ENCODE assay signal across 28 cellular contexts in genomic region chr11:61737131-61737530, GRCh38. TPM values are rescaled to one million over a fixed set of nuclear protein-coding genes. Genes with fewer than 3 reads are reported as not detected.
DNase-seq lines count a peak whose midpoint lies in the region; ATAC-seq and TF ChIP-seq lines count a peak whose summit lies in the region.
"Had no signal": no experiment of that assay in that cellular context is flagged by ENCODE, and none has a peak within 500 bp of the region (broad histone marks: within the 10 kb centered on the region; RNA-seq: fewer than 3 reads in every experiment).

No MANE protein-coding gene starts in this region.

- H3K27ac ChIP-seq in breast epithelium = no peak overlapping the region
- H3K27ac ChIP-seq in Karpas-422 (ENCODE audit: low read length) = no peak overlapping the region
- no peak overlapping the region for H3K27ac ChIP-seq in coronary artery
- H3K27ac ChIP-seq in heart left ventricle = no peak overlapping the region
- H3K27ac ChIP-seq: BLaER1 treated with 17β-estradiol and CSF1 and Interleukin-3, amounts not matched to agents 10 nM and 100 nM; GM23248; HL-60; pancreas; PC-9; upper lobe of right lung had no signal

- no peak for TF ChIP-seq POLR2A in breast epithelium (IDR thresholded peaks at IDR 0.05)
- TF ChIP-seq POLR2A in heart left ventricle (IDR thresholded peaks at IDR 0.05) = no peak

- no peaks in the 10 kb centered on the region for H3K9me2 ChIP-seq in Karpas-422 (replicated peaks; ENCODE audit: insufficient read depth, low read length)

- H3K27me3 ChIP-seq in breast epithelium (no peaks in the 10 kb centered on the region), Karpas-422 (ENCODE audit: low read length) (no peaks in the 10 kb centered on the region), heart left ventricle (no peaks in the 10 kb centered on the region)
- H3K27me3 ChIP-seq: BLaER1 treated with 17β-estradiol and CSF1 and Interleukin-3, amounts not matched to agents 10 nM and 100 nM; pancreas; upper lobe of right lung had no signal

- DNase-seq in MCF 10A (ENCODE audit: unreplicated experiment) (peak; percentile 6), breast epithelium (ENCODE audit: low spot score in 2 of 2) (no peak), Karpas-422 (peak; percentile 85), SK-MEL-5 (ENCODE audit: low read depth, low spot score) (peak; percentile 52), coronary artery (ENCODE audit: low spot score) (no peak), heart left ventricle (no peak), islet precursor cell (no peak)
- DNase-seq: ACHN; activated CD4-positive, alpha-beta T cell treated with anti-CD3 and anti-CD28 coated beads, Interleukin-2, amount 10 ng/mL, durations not matched to agents 24 days and 14 days; activated CD8-positive, alpha-beta memory T cell treated with anti-CD3 and anti-CD28 coated beads, Interleukin-2, amount 10 ng/mL, durations not matched to agents 7 days and 5 days; aorta; foreskin melanocyte; GM23248; hypothalamus; MV-4-11; NCI-H1930; NCI-H69; PC-9; right cardiac atrium; SIG-M5; T-cell; upper lobe of right lung had no signal

- H3K36me3 Mint-ChIP-seq in MCF 10A (ENCODE audit: insufficient read depth, unreplicated experiment) = no peaks in the 10 kb centered on the region
- H3K36me3 Mint-ChIP-seq: activated CD8-positive, alpha-beta memory T cell treated with anti-CD3 and anti-CD28 coated beads, Interleukin-2, amount 10 ng/mL, durations not matched to agents 7 days and 5 days; activated naive CD4-positive, alpha-beta T cell treated with anti-CD3 and anti-CD28 coated beads, Interleukin-2, amount 50 U/mL, for 24 hours; T-cell had no signal

- TF ChIP-seq CTCF in MCF 10A (IDR thresholded peaks at IDR 0.05; ENCODE audit: unreplicated experiment) = no peak
- no peak for TF ChIP-seq CTCF in breast epithelium (IDR thresholded peaks at IDR 0.05)
- no peak for TF ChIP-seq CTCF in coronary artery (IDR thresholded peaks at IDR 0.05)
- TF ChIP-seq CTCF in heart left ventricle (IDR thresholded peaks at IDR 0.05) = no peak

- H3K4me3 ChIP-seq in breast epithelium (no peak overlapping the region), Karpas-422 (ENCODE audit: low read length) (no peak overlapping the region), coronary artery (no peak overlapping the region), heart left ventricle (no peak overlapping the region)
- H3K4me3 ChIP-seq: BLaER1 treated with 17β-estradiol and CSF1 and Interleukin-3, amounts not matched to agents 10 nM and 100 nM; GM23248; pancreas; PC-9; upper lobe of right lung had no signal

- H3K4me1 ChIP-seq in breast epithelium (peaks cover 0 to 10% of the 10 kb centered on the region in 2 donors), Karpas-422 (ENCODE audit: low read length) (no peaks in the 10 kb centered on the region), heart left ventricle (peaks cover 0 to 15% (median 9%) of the 10 kb centered on the region in 12 donors)
- H3K4me1 ChIP-seq: pancreas had no signal

- intact Hi-C loops in MCF 10A (cut with micrococcal nuclease) = loop anchor here (10.0 kb wide), 1 partner anchor 252 kb away; a partner anchor contains a TSS
- intact Hi-C loops in breast epithelium (cut with DNase I; ENCODE audit: low total_unique reads) = loop anchor here (10.0 kb wide), 1 partner anchor 62 kb away; no protein-coding TSS in a partner anchor
- intact Hi-C loops in heart left ventricle (cut with DNase I) = loop anchor here in 2 of 10 donors (10.0 kb wide), 2 partner anchors 252 to 262 kb away; a partner anchor contains a TSS

- H3K4me1 Mint-ChIP-seq in MCF 10A (ENCODE audit: insufficient read depth, unreplicated experiment) = peaks cover 6% of the 10 kb centered on the region

- H3K27me3 Mint-ChIP-seq in MCF 10A (ENCODE audit: insufficient read depth, unreplicated experiment) = no peaks in the 10 kb centered on the region
- H3K27me3 Mint-ChIP-seq: activated CD4-positive, alpha-beta T cell treated with anti-CD3 and anti-CD28 coated beads, Interleukin-2, amount 10 ng/mL, durations not matched to agents 24 days and 14 days; activated CD8-positive, alpha-beta memory T cell treated with anti-CD3 and anti-CD28 coated beads, Interleukin-2, amount 10 ng/mL, durations not matched to agents 7 days and 5 days; activated naive CD4-positive, alpha-beta T cell treated with anti-CD3 and anti-CD28 coated beads, Interleukin-2, amount 50 U/mL, for 24 hours; T-cell had no signal

- no peak overlapping the region for H2AFZ ChIP-seq in Karpas-422 (ENCODE audit: low read length)
- H2AFZ ChIP-seq: GM23248, PC-9 had no signal

- H3K79me2 ChIP-seq in Karpas-422 (ENCODE audit: low read length) = no peaks in the 10 kb centered on the region

- 90 to 98% (median 92%) methylated on average over 6 to 12 of the region's 12 CpGs for WGBS in heart left ventricle, 4 donors

- no peaks in the 10 kb centered on the region for H4K20me1 ChIP-seq in Karpas-422 (ENCODE audit: insufficient read depth, low read depth, low read length)
- H4K20me1 ChIP-seq: BLaER1 treated with 17β-estradiol and CSF1 and Interleukin-3, amounts not matched to agents 10 nM and 100 nM had no signal

- H3K9me3 ChIP-seq in breast epithelium = no peaks in the 10 kb centered on the region
- no peaks in the 10 kb centered on the region for H3K9me3 ChIP-seq in Karpas-422 (ENCODE audit: low read length)
- no peaks in the 10 kb centered on the region for H3K9me3 ChIP-seq in heart left ventricle
- H3K9me3 ChIP-seq: BLaER1 treated with 17β-estradiol and CSF1 and Interleukin-3, amounts not matched to agents 10 nM and 100 nM; pancreas; upper lobe of right lung had no signal

- ATAC-seq in HG02840 (IDR thresholded peaks at IDR 0.05; ENCODE audit: low FRiP score, unreplicated experiment) (no peak), heart left ventricle (no peak)
- ATAC-seq: activated CD8-positive, alpha-beta memory T cell treated with anti-CD3 and anti-CD28 coated beads, Interleukin-2, amount 10 ng/mL, durations not matched to agents 7 days and 5 days; pancreas; right cardiac atrium; T-cell; upper lobe of right lung had no signal

- no peaks in the 10 kb centered on the region for H3K9me3 Mint-ChIP-seq in MCF 10A (ENCODE audit: unreplicated experiment)
- H3K9me3 Mint-ChIP-seq: activated CD4-positive, alpha-beta T cell treated with anti-CD3 and anti-CD28 coated beads, Interleukin-2, amount 10 ng/mL, durations not matched to agents 24 days and 14 days; activated naive CD4-positive, alpha-beta T cell treated with anti-CD3 and anti-CD28 coated beads, Interleukin-2, amount 50 U/mL, for 24 hours; nephron; T-cell had no signal

- POLR2A ChIA-PET in MCF 10A (lab: Yijun Ruan, JAX) = no interaction called here

- BruUV-seq in MCF 10A (replicated peaks; lab: Mats Ljungman, UMichigan) = no TSS peak

- in situ Hi-C loops in SK-MEL-5 (cut with HindIII; ENCODE audit: low pct_unique_long_range_greater_than_20kb, low sequenced_read_pairs) = no loop called here

- no peak overlapping the region for H3K27ac Mint-ChIP-seq in MCF 10A (ENCODE audit: low read depth, unreplicated experiment)
- H3K27ac Mint-ChIP-seq: activated CD4-positive, alpha-beta T cell treated with anti-CD3 and anti-CD28 coated beads, Interleukin-2, amount 10 ng/mL, durations not matched to agents 24 days and 14 days; activated CD8-positive, alpha-beta memory T cell treated with anti-CD3 and anti-CD28 coated beads, Interleukin-2, amount 10 ng/mL, durations not matched to agents 7 days and 5 days; activated naive CD4-positive, alpha-beta T cell treated with anti-CD3 and anti-CD28 coated beads, Interleukin-2, amount 50 U/mL, for 24 hours; nephron; T-cell had no signal

- CTCF ChIA-PET in MCF 10A (lab: Yijun Ruan, JAX) = interaction anchor here (0.9 to 1.4 kb wide), 5 partner anchors 10 to 61 kb away, joined by 3 to 5 read pairs (median 4); no protein-coding TSS in a partner anchor

- no peak overlapping the region for H3K9ac ChIP-seq in Karpas-422 (ENCODE audit: low read length)
- H3K9ac ChIP-seq: BLaER1 treated with 17β-estradiol and CSF1 and Interleukin-3, amounts not matched to agents 10 nM and 100 nM; GM23248 had no signal

- H3K36me3 ChIP-seq in breast epithelium (peaks cover 10% of the 10 kb centered on the region), Karpas-422 (ENCODE audit: insufficient read depth, low read length) (no peaks in the 10 kb centered on the region), heart left ventricle (peaks cover 0 to 53% (median 13%) of the 10 kb centered on the region in 9 donors)
- H3K36me3 ChIP-seq: upper lobe of right lung had no signal

- no peak overlapping the region for H3K4me2 ChIP-seq in Karpas-422 (ENCODE audit: low read depth, low read length, poor library complexity, severe bottlenecking)
- H3K4me2 ChIP-seq: BLaER1 treated with 17β-estradiol and CSF1 and Interleukin-3, amounts not matched to agents 10 nM and 100 nM; PC-9 had no signal

- no peak overlapping the region for H3K4me3 Mint-ChIP-seq in MCF 10A (ENCODE audit: unreplicated experiment)
- H3K4me3 Mint-ChIP-seq: activated CD4-positive, alpha-beta T cell treated with anti-CD3 and anti-CD28 coated beads, Interleukin-2, amount 10 ng/mL, durations not matched to agents 24 days and 14 days; activated CD8-positive, alpha-beta memory T cell treated with anti-CD3 and anti-CD28 coated beads, Interleukin-2, amount 10 ng/mL, durations not matched to agents 7 days and 5 days; activated naive CD4-positive, alpha-beta T cell treated with anti-CD3 and anti-CD28 coated beads, Interleukin-2, amount 50 U/mL, for 24 hours; nephron; T-cell had no signal

RNA-seq across cellular contexts. Expression of gene MYRF, which starts 15.3 kb away (rescaled TPM):
- 0.16 TPM in 1 of 2 replicates, not detected in the other for total RNA-seq in MCF 10A (2022)
- total RNA-seq in breast epithelium = 1 to 10 TPM in 1 of 3 donors, under 1 TPM in 2; 0.32 to 6.9 (median 0.66) TPM
- 0.32 TPM in 1 of 2 replicates, not detected in the other for total RNA-seq in Karpas-422 (2014; rRNA removed; shearing (Covaris generic); ENCODE audit: low replicate concordance)
- 1.7 and 2.2 TPM in 2 replicates for total RNA-seq in SK-MEL-5 (2014; rRNA removed; shearing (Covaris generic))
- 6.7 and 8.5 TPM in 2 replicates for polyA plus RNA-seq in SK-MEL-5 (2015; cell fraction: cytosol; rRNA removed)
- 12.9 and 16.5 TPM in 2 replicates for polyA plus RNA-seq in SK-MEL-5 (2015; cell fraction: nucleus; rRNA removed)
- 10 to 100 TPM in 1 of 9 donors, under 1 TPM in 6, not detected in 2; 0.20 to 41.2 (median 0.32) TPM for total RNA-seq in heart left ventricle
- under 1 TPM; 0.11 to 0.18 TPM for polyA plus RNA-seq in heart left ventricle
- total RNA-seq: GM23248 had no signal

RNA-seq across cellular contexts. Expression of gene TMEM258, which starts 55.3 kb away (rescaled TPM):
- total RNA-seq in MCF 10A (2022) (184 and 300 TPM in 2 replicates), breast epithelium (10 to 100 TPM; 35.4 to 55.4 (median 35.7) TPM), heart left ventricle (100 to 1,000 TPM in 7 of 9 donors, 10 to 100 TPM in 2; 48.0 to 129 (median 103) TPM)
- 81.3 and 303 TPM in 2 replicates for total RNA-seq in Karpas-422 (2014; rRNA removed; shearing (Covaris generic); ENCODE audit: low replicate concordance)
- 142 and 172 TPM in 2 replicates for total RNA-seq in SK-MEL-5 (2014; rRNA removed; shearing (Covaris generic))
- 93.5 and 112 TPM in 2 replicates for polyA plus RNA-seq in SK-MEL-5 (2015; cell fraction: cytosol; rRNA removed)
- 17.7 and 55.2 TPM in 2 replicates for polyA plus RNA-seq in SK-MEL-5 (2015; cell fraction: nucleus; rRNA removed)
- polyA plus RNA-seq in heart left ventricle = 100 to 1,000 TPM; 119 to 139 TPM

RNA-seq across cellular contexts. Expression of gene FEN1, which starts 55.6 kb away (rescaled TPM):
- total RNA-seq in MCF 10A (2022) = 19.9 and 21.5 TPM in 2 replicates
- total RNA-seq in breast epithelium = 1 to 10 TPM; 5.9 to 9.2 (median 8.5) TPM
- total RNA-seq in Karpas-422 (2014; rRNA removed; shearing (Covaris generic); ENCODE audit: low replicate concordance) = 18.0 and 32.4 TPM in 2 replicates
- total RNA-seq in SK-MEL-5 (2014; rRNA removed; shearing (Covaris generic)) = 65.4 and 65.8 TPM in 2 replicates
- 73.1 and 79.3 TPM in 2 replicates for polyA plus RNA-seq in SK-MEL-5 (2015; cell fraction: cytosol; rRNA removed)
- polyA plus RNA-seq in SK-MEL-5 (2015; cell fraction: nucleus; rRNA removed) = 13.1 and 18.1 TPM in 2 replicates
- 10 to 100 TPM in 1 of 9 donors, 1 to 10 TPM in 8; 3.9 to 13.7 (median 6.8) TPM for total RNA-seq in heart left ventricle
- 10 to 100 TPM in 1 of 2 donors, 1 to 10 TPM in 1; 2.6 to 11.9 TPM for polyA plus RNA-seq in heart left ventricle

RNA-seq across cellular contexts. Expression of gene DAGLA, which starts 56.9 kb away (rescaled TPM):
- 1.0 and 1.5 TPM in 2 replicates for total RNA-seq in MCF 10A (2022)
- 1 to 10 TPM; 2.4 to 4.5 (median 3.3) TPM for total RNA-seq in breast epithelium
- not detected in 2 replicates for total RNA-seq in Karpas-422 (2014; rRNA removed; shearing (Covaris generic); ENCODE audit: low replicate concordance)
- total RNA-seq in SK-MEL-5 (2014; rRNA removed; shearing (Covaris generic)) = 0.98 and 1.1 TPM in 2 replicates
- 3.7 and 3.9 TPM in 2 replicates for polyA plus RNA-seq in SK-MEL-5 (2015; cell fraction: cytosol; rRNA removed)
- 2.8 and 3.4 TPM in 2 replicates for polyA plus RNA-seq in SK-MEL-5 (2015; cell fraction: nucleus; rRNA removed)
- 1 to 10 TPM; 2.4 to 5.6 (median 3.8) TPM for total RNA-seq in heart left ventricle
- polyA plus RNA-seq in heart left ventricle = 1 to 10 TPM; 2.2 to 3.3 TPM
- total RNA-seq: activated CD8-positive, alpha-beta memory T cell treated with anti-CD3 and anti-CD28 coated beads, Interleukin-2, amount 10 ng/mL, durations not matched to agents 7 days and 5 days had no signal

Comparison
In these comparisons a context has a peak if more than half of its experiments do, and no peak if none do; other contexts are left out.
1. DNase-seq: peak in MCF 10A (single experiment), Karpas-422 (single experiment) and SK-MEL-5 (single experiment); none in breast epithelium (0 of 2), coronary artery (single experiment), heart left ventricle (0 of 5) and islet precursor cell (single experiment).